1 cellular context compared by ENCODE assay signal in genomic region chr14:100408350-100409015, GRCh38.
TF ChIP-seq lines count a peak whose summit lies in the region.

No MANE protein-coding gene starts in this region.

TF ChIP-seq in IMR-90, 13 proteins besides CTCF, POLR2A, EP300 and RAD21:
- TF ChIP-seq USF2 (IDR thresholded peaks at IDR 0.05; ENCODE audit: low read depth, low read length) (no peak), ELK1 (IDR thresholded peaks at IDR 0.05; ENCODE audit: borderline replicate concordance, low read depth, low read length) (no peak), RCOR1 (IDR thresholded peaks at IDR 0.05; ENCODE audit: insufficient replicate concordance, low read length) (no peak), BHLHE40 (IDR thresholded peaks at IDR 0.05; ENCODE audit: low read depth, low read length) (no peak), FOS (IDR thresholded peaks at IDR 0.05; ENCODE audit: low read depth, low read length) (peak; percentile 88), CHD1 (IDR thresholded peaks at IDR 0.05; ENCODE audit: low read depth, low read length) (no peak), CEBPB (IDR thresholded peaks at IDR 0.05; ENCODE audit: low read depth, low read length) (peak; percentile 78), MAFK (IDR thresholded peaks at IDR 0.05; ENCODE audit: low read depth, low read length) (no peak), MAZ (IDR thresholded peaks at IDR 0.05; ENCODE audit: borderline replicate concordance, low read depth, low read length) (no peak; the same call in 1 of the 2 replicates), RFX5 (IDR thresholded peaks at IDR 0.05; ENCODE audit: low read depth, low read length) (no peak), NFE2L2 (IDR thresholded peaks at IDR 0.05; ENCODE audit: low read depth, low read length) (no peak), SMC3 (IDR thresholded peaks at IDR 0.05; ENCODE audit: low read depth, low read length) (no peak), MXI1 (IDR thresholded peaks at IDR 0.05; ENCODE audit: borderline replicate concordance, low read depth, low read length) (no peak)
